ENCODE assay signal across 15 cellular contexts in the genomic region with DNA sequence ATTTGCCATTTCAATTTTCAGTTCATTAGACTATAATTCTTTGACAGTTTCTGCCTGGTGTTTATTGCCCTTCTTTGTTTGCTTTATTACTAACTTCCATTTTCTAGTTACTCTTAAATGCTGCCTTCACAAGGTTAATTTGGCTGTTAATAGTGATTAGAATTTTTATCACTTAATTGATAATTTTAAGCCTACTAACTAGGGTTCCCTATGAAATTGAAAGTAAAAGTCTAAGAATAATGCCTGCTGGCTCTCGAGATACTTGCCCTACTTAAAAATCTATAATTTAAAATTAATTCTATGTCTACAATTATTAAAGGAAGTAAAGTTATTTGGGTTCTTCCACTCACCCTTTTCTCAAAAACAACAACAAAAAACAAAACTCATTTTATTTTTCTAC.
A peak's percentile ranks its signal among the peaks of the same experiment; 100 is the strongest.
DNase-seq lines count a peak whose midpoint lies in the region; ATAC-seq and TF ChIP-seq lines count a peak whose summit lies in the region.
"Had no signal": no experiment of that assay in that cellular context is flagged by ENCODE, and none has a peak within 500 bp of the region (broad histone marks: within the 10 kb centered on the region; RNA-seq: fewer than 3 reads in every experiment).

No MANE protein-coding gene starts in this region.

- TF ChIP-seq CTCF in lower lobe of right lung (IDR thresholded peaks at IDR 0.05): no peak
- TF ChIP-seq CTCF in foreskin keratinocyte (conservative IDR thresholded peaks at IDR 0.05): no peak

- H3K9me3 Mint-ChIP-seq in CD8-positive, alpha-beta memory T cell: no peaks in the 10 kb centered on the region
- no peaks in the 10 kb centered on the region for H3K9me3 Mint-ChIP-seq in activated T-helper 17 cell treated with anti-CD3 and anti-CD28 coated beads, Interleukin-2, amount 50 U/mL, for 72 hours
- H3K9me3 Mint-ChIP-seq: nephron progenitor cell had no signal

- H3K4me2 ChIP-seq in BLaER1 treated with 17β-estradiol and CSF1 and Interleukin-3, amounts not matched to agents 10 nM and 100 nM: peak overlapping the region in 8 of 11 experiments; percentile 14 to 64 (median 42); a peak in 13 of 22 replicates
- H3K4me2 ChIP-seq: SK-N-SH had no signal

- H3K4me3 Mint-ChIP-seq in CD8-positive, alpha-beta memory T cell: peak overlapping the region; percentile 20 to 77 (median 73)
- peak overlapping the region; percentile 59 for H3K4me3 Mint-ChIP-seq in activated T-helper 17 cell treated with anti-CD3 and anti-CD28 coated beads, Interleukin-2, amount 50 U/mL, for 72 hours
- H3K4me3 Mint-ChIP-seq: nephron progenitor cell had no signal

- peak overlapping the region in 5 of 11 experiments; percentile 13 to 41 (median 28); a peak in 5 of 22 replicates for H3K27ac ChIP-seq in BLaER1 treated with 17β-estradiol and CSF1 and Interleukin-3, amounts not matched to agents 10 nM and 100 nM
- H3K27ac ChIP-seq in CD8-positive, alpha-beta memory T cell (ENCODE audit: low read depth, low read length): no peak overlapping the region
- H3K27ac ChIP-seq in lower lobe of right lung (no peak overlapping the region), foreskin keratinocyte (no peak overlapping the region)
- H3K27ac ChIP-seq: transverse colon had no signal

- H3K36me3 Mint-ChIP-seq in CD8-positive, alpha-beta memory T cell: peaks cover 11 to 39% (median 16%) of the 10 kb centered on the region in 3 donors
- peaks cover 22% of the 10 kb centered on the region for H3K36me3 Mint-ChIP-seq in activated T-helper 17 cell treated with anti-CD3 and anti-CD28 coated beads, Interleukin-2, amount 50 U/mL, for 72 hours (ENCODE audit: low read depth)

- H3K27me3 Mint-ChIP-seq in CD8-positive, alpha-beta memory T cell: no peaks in the 10 kb centered on the region
- H3K27me3 Mint-ChIP-seq in activated T-helper 17 cell treated with anti-CD3 and anti-CD28 coated beads, Interleukin-2, amount 50 U/mL, for 72 hours: no peaks in the 10 kb centered on the region
- H3K27me3 Mint-ChIP-seq: progenitor cell of endocrine pancreas had no signal

- CTCF ChIA-PET in CD8-positive, alpha-beta memory T cell (lab: Charles Lee): no interaction called here

- no peak for ATAC-seq in activated T-helper 17 cell treated with anti-CD3 and anti-CD28 coated beads, Interleukin-2, amount 50 U/mL, for 72 hours (replicated peaks)
- ATAC-seq in lower lobe of right lung: no peak
- ATAC-seq in foreskin keratinocyte: no peak
- ATAC-seq: Panc1 had no signal

- H3K27me3 ChIP-seq in BLaER1 treated with 17β-estradiol and CSF1 and Interleukin-3, amounts not matched to agents 10 nM and 100 nM: no peaks in the 10 kb centered on the region
- no peaks in the 10 kb centered on the region for H3K27me3 ChIP-seq in CD8-positive, alpha-beta memory T cell (ENCODE audit: insufficient read depth, low read length, poor library complexity, severe bottlenecking)
- H3K27me3 ChIP-seq in lower lobe of right lung (ENCODE audit: low read depth) (no peaks in the 10 kb centered on the region), foreskin keratinocyte (no peaks in the 10 kb centered on the region)
- H3K27me3 ChIP-seq: transverse colon had no signal

- peak overlapping the region in 1 of 10 experiments; percentile 8; a peak in 1 of 20 replicates for H3K4me3 ChIP-seq in BLaER1 treated with 17β-estradiol and CSF1 and Interleukin-3, amounts not matched to agents 10 nM and 100 nM
- no peak overlapping the region for H3K4me3 ChIP-seq in CD8-positive, alpha-beta memory T cell (ENCODE audit: low read length)
- H3K4me3 ChIP-seq in lower lobe of right lung: peak overlapping the region; percentile 19
- H3K4me3 ChIP-seq: transverse colon had no signal

- H3K4me1 ChIP-seq in BLaER1 treated with 17β-estradiol and CSF1 and Interleukin-3, amounts not matched to agents 10 nM and 100 nM: peaks cover 20 to 46% (median 34%) of the 10 kb centered on the region in 10 experiments
- peaks cover 4% of the 10 kb centered on the region for H3K4me1 ChIP-seq in CD8-positive, alpha-beta memory T cell (ENCODE audit: insufficient read depth, low read length)
- H3K4me1 ChIP-seq in lower lobe of right lung (peaks cover 13% of the 10 kb centered on the region), foreskin keratinocyte (peaks cover 5% of the 10 kb centered on the region)
- H3K4me1 ChIP-seq: transverse colon had no signal

- H4K20me1 ChIP-seq in BLaER1 treated with 17β-estradiol and CSF1 and Interleukin-3, amounts not matched to agents 10 nM and 100 nM: no peaks in the 10 kb centered on the region

- peak overlapping the region in 7 of 8 donors; percentile 25 to 92 (median 85) for H3K27ac Mint-ChIP-seq in CD8-positive, alpha-beta memory T cell
- H3K27ac Mint-ChIP-seq in activated T-helper 17 cell treated with anti-CD3 and anti-CD28 coated beads, Interleukin-2, amount 50 U/mL, for 72 hours: no peak overlapping the region
- H3K27ac Mint-ChIP-seq: nephron progenitor cell, progenitor cell of endocrine pancreas had no signal

- peaks cover 0 to 36% (median 24%) of the 10 kb centered on the region in 11 experiments; a peak in 17 of 22 replicates for H3K36me3 ChIP-seq in BLaER1 treated with 17β-estradiol and CSF1 and Interleukin-3, amounts not matched to agents 10 nM and 100 nM
- H3K36me3 ChIP-seq in CD8-positive, alpha-beta memory T cell (ENCODE audit: insufficient read depth, low read length): no peaks in the 10 kb centered on the region
- no peaks in the 10 kb centered on the region for H3K36me3 ChIP-seq in lower lobe of right lung

- H3K9me3 ChIP-seq in BLaER1 treated with 17β-estradiol and CSF1 and Interleukin-3, amounts not matched to agents 10 nM and 100 nM (replicated peaks in 1 of 11): no peaks in the 10 kb centered on the region; a peak in 2 of 22 replicates
- H3K9me3 ChIP-seq in CD8-positive, alpha-beta memory T cell (ENCODE audit: low read length): no peaks in the 10 kb centered on the region
- no peaks in the 10 kb centered on the region for H3K9me3 ChIP-seq in lower lobe of right lung
- H3K9me3 ChIP-seq: SK-N-SH, transverse colon had no signal

- H3K4me1 Mint-ChIP-seq in CD8-positive, alpha-beta memory T cell: peaks cover 20 to 47% (median 43%) of the 10 kb centered on the region in 3 donors
- peaks cover 6% of the 10 kb centered on the region for H3K4me1 Mint-ChIP-seq in activated T-helper 17 cell treated with anti-CD3 and anti-CD28 coated beads, Interleukin-2, amount 50 U/mL, for 72 hours

- DNase-seq in CD8-positive, alpha-beta memory T cell: no peak
- DNase-seq in lower lobe of right lung (no peak), foreskin keratinocyte (no peak), NCI-H446 (lab: John Stamatoyannopoulos, UW) (no peak)
- no peak for DNase-seq in activated effector memory CD4-positive, alpha-beta T cell treated with Interleukin-2 at 50 U/mL for 16 hours
- DNase-seq: activated CD4-positive, alpha-beta T cell treated with anti-CD3 and anti-CD28 coated beads, Interleukin-2, amount 50 U/mL, for 48 hours; activated gamma-delta T cell; NCI-H1092 treated with DMSO at 0.1 percent for 48 hours; nephron progenitor cell; SK-N-SH; transverse colon had no signal

- intact Hi-C loops in lower lobe of right lung (cut with DNase I): no loop called here

- H3K9ac ChIP-seq in BLaER1 treated with 17β-estradiol and CSF1 and Interleukin-3, amounts not matched to agents 10 nM and 100 nM: no peak overlapping the region; a peak in 3 of 22 replicates
- H3K9ac ChIP-seq: SK-N-SH had no signal

- POLR2A ChIA-PET in CD8-positive, alpha-beta memory T cell (lab: Charles Lee): no interaction called here
